Comparison of ENCODE assay signal across 27 cellular contexts in genomic region chr1:199283814-199284213, GRCh38.
DNase-seq lines count a peak whose midpoint lies in the region; ATAC-seq, FAIRE-seq and TF ChIP-seq lines count a peak whose summit lies in the region.
"Had no signal": no experiment of that assay in that cellular context is flagged by ENCODE, and none has a peak within 500 bp of the region (broad histone marks: within the 10 kb centered on the region; RNA-seq: fewer than 3 reads in every experiment).

No MANE protein-coding gene starts in this region.

- no peaks in the 10 kb centered on the region for H3K9me1 ChIP-seq in keratinocyte (ENCODE audit: control insufficient read depth, extremely low read depth, insufficient read depth, low read length)

- no peak for FAIRE-seq in keratinocyte (lab: Jason Lieb, UNC)
- FAIRE-seq: A549 had no signal

- no peak overlapping the region for H2BK15ac ChIP-seq in H9 (ENCODE audit: low read depth, low read length)

- no peak overlapping the region for H4K5ac ChIP-seq in H9 (ENCODE audit: insufficient read length, low read depth, low read length)

- H4K20me1 ChIP-seq in BLaER1, result no peaks in the 10 kb centered on the region
- H4K20me1 ChIP-seq in keratinocyte (ENCODE audit: control insufficient read depth, extremely low read depth, insufficient read depth, low read length), result no peaks in the 10 kb centered on the region
- H4K20me1 ChIP-seq in H9 (ENCODE audit: control insufficient read depth, insufficient read depth, insufficient read length), result no peaks in the 10 kb centered on the region

- H3K56ac ChIP-seq in H9 (ENCODE audit: insufficient read length, low read depth, low read length), result no peak overlapping the region

- no peak overlapping the region for H3K23ac ChIP-seq in H9 (ENCODE audit: insufficient read length, low read depth, low read length)

- no peak for TF ChIP-seq CTCF in keratinocyte (optimal IDR thresholded peaks at IDR 0.05 in 1 of 3, IDR thresholded peaks at IDR 0.05 in 1 of 3, conservative IDR thresholded peaks at IDR 0.05 in 1 of 3; ENCODE audit: extremely low read depth in 1 of 3, insufficient read depth in 2 of 3, low read length in 3 of 3)
- no peak for TF ChIP-seq CTCF in H9 (conservative IDR thresholded peaks at IDR 0.05)

- H3K23me2 ChIP-seq in H9 (ENCODE audit: insufficient read length, low read depth, low read length, poor library complexity, severe bottlenecking), result no peaks in the 10 kb centered on the region

- peak overlapping the region; percentile 40 for H2AFZ ChIP-seq in keratinocyte (ENCODE audit: control insufficient read depth, low read length)
- H2AFZ ChIP-seq in H9 (ENCODE audit: low read length), result no peak overlapping the region

- H4K8ac ChIP-seq in H9 (replicated peaks; ENCODE audit: insufficient read length, low read depth, low read length), result no peak overlapping the region

- no peaks in the 10 kb centered on the region for H3K79me2 ChIP-seq in keratinocyte (ENCODE audit: control insufficient read depth, insufficient read depth, low read length)
- H3K79me2 ChIP-seq in H9 (ENCODE audit: insufficient read depth, low read length), result no peaks in the 10 kb centered on the region

- dilution Hi-C loops in keratinocyte (cut with MboI; ENCODE audit: extremely low pct_ligation_motif_present, low sequenced_read_pairs), result no loop called here

- H3K79me1 ChIP-seq in H9 (ENCODE audit: insufficient read depth, low read depth, low read length, poor library complexity, severe bottlenecking), result no peaks in the 10 kb centered on the region

- no peak overlapping the region for H2BK120ac ChIP-seq in H9 (ENCODE audit: low read depth, low read length, poor library complexity, severe bottlenecking)

- H3K36me3 ChIP-seq in BLaER1, result no peaks in the 10 kb centered on the region
- H3K36me3 ChIP-seq in SK-N-MC (ENCODE audit: insufficient read depth, low read length), result no peaks in the 10 kb centered on the region
- H3K36me3 ChIP-seq in keratinocyte (ENCODE audit: control insufficient read depth in 2 of 2, extremely low read depth in 1 of 2, insufficient read depth in 2 of 2, low read length in 2 of 2), result no peaks in the 10 kb centered on the region
- H3K36me3 ChIP-seq: MG63, upper lobe of left lung had no signal

- H2BK5ac ChIP-seq in H9 (ENCODE audit: insufficient read length, low read length), result no peak overlapping the region

- H3K4me3 ChIP-seq in BLaER1, result no peak overlapping the region
- H3K4me3 ChIP-seq in Jurkat, Clone E6-1 (ENCODE audit: low read length), result no peak overlapping the region
- H3K4me3 ChIP-seq in SK-N-MC, result no peak overlapping the region
- no peak overlapping the region for H3K4me3 ChIP-seq in keratinocyte (ENCODE audit: control insufficient read depth in 2 of 3, extremely low read depth in 1 of 3, insufficient read depth in 2 of 3, low read depth in 1 of 3, low read length in 3 of 3)
- H3K4me3 ChIP-seq: A549, MG63, upper lobe of left lung had no signal

- H3K9ac ChIP-seq in BLaER1 (no peak overlapping the region), SK-N-MC (ENCODE audit: insufficient read length) (no peak overlapping the region), keratinocyte (ENCODE audit: control insufficient read depth, extremely low read depth, insufficient read depth, low read length) (no peak overlapping the region), H9 (ENCODE audit: extremely low read depth, insufficient read length, low read length) (no peak overlapping the region)

- H3K36me3 Mint-ChIP-seq in H9 (ENCODE audit: insufficient read depth in 1 of 3, low read depth in 3 of 3), result no peaks in the 10 kb centered on the region
- H3K36me3 Mint-ChIP-seq: activated CD8-positive, alpha-beta memory T cell treated with anti-CD3 and anti-CD28 coated beads, Interleukin-2, amount 10 ng/mL, durations not matched to agents 7 days and 5 days; activated naive CD4-positive, alpha-beta T cell treated with anti-CD3 and anti-CD28 coated beads, Interleukin-2, amount 10 ng/mL, durations not matched to agents 7 days and 5 days had no signal

- H4K91ac ChIP-seq in H9 (ENCODE audit: insufficient read length, low read depth, low read length), result no peak overlapping the region

- H3K14ac ChIP-seq in H9 (ENCODE audit: insufficient read depth, low read length), result no peak overlapping the region

- H3K4me3 Mint-ChIP-seq in H9, result no peak overlapping the region
- H3K4me3 Mint-ChIP-seq: activated CD8-positive, alpha-beta memory T cell treated with anti-CD3 and anti-CD28 coated beads, Interleukin-2, amount 10 ng/mL, durations not matched to agents 7 days and 5 days; activated naive CD4-positive, alpha-beta T cell treated with anti-CD3 and anti-CD28 coated beads, Interleukin-2, amount 10 ng/mL, durations not matched to agents 7 days and 5 days; HFFc6 had no signal

- no peak overlapping the region for H3K4ac ChIP-seq in H9 (ENCODE audit: low read depth, low read length)

- H3K4me1 Mint-ChIP-seq in H9, result no peaks in the 10 kb centered on the region
- H3K4me1 Mint-ChIP-seq: activated naive CD4-positive, alpha-beta T cell treated with anti-CD3 and anti-CD28 coated beads, Interleukin-2, amount 10 ng/mL, durations not matched to agents 7 days and 5 days had no signal

- no peaks in the 10 kb centered on the region for H3K9me3 ChIP-seq in BLaER1
- H3K9me3 ChIP-seq in SK-N-MC (ENCODE audit: low read depth, low read length), result no peaks in the 10 kb centered on the region
- H3K9me3 ChIP-seq in keratinocyte (ENCODE audit: control insufficient read depth, low read depth, low read length), result no peaks in the 10 kb centered on the region
- H3K9me3 ChIP-seq in H9 (ENCODE audit: control insufficient read depth, low read depth, low read length), result no peaks in the 10 kb centered on the region
- H3K9me3 ChIP-seq: A549, MG63, upper lobe of left lung had no signal

- H2AK5ac ChIP-seq in H9 (ENCODE audit: insufficient read length, low read length), result no peak overlapping the region

- no peak overlapping the region for H3K27ac Mint-ChIP-seq in H9
- H3K27ac Mint-ChIP-seq: activated CD8-positive, alpha-beta memory T cell treated with anti-CD3 and anti-CD28 coated beads, Interleukin-2, amount 10 ng/mL, durations not matched to agents 7 days and 5 days; activated naive CD4-positive, alpha-beta T cell treated with anti-CD3 and anti-CD28 coated beads, Interleukin-2, amount 10 ng/mL, durations not matched to agents 7 days and 5 days; naive B cell had no signal

- H3K4me1 ChIP-seq in BLaER1, result peaks cover 27% of the 10 kb centered on the region
- no peaks in the 10 kb centered on the region for H3K4me1 ChIP-seq in keratinocyte (ENCODE audit: control insufficient read depth, extremely low read depth, insufficient read depth, low read length)
- H3K4me1 ChIP-seq in H9 (ENCODE audit: insufficient read depth, low read length), result no peaks in the 10 kb centered on the region
- H3K4me1 ChIP-seq: A549, upper lobe of left lung had no signal

- no peak overlapping the region for H3T11ph ChIP-seq in H9 (ENCODE audit: low read length)

- no peak overlapping the region for H2BK20ac ChIP-seq in H9 (ENCODE audit: low read depth, low read length, poor library complexity, severe bottlenecking)

- no peak overlapping the region for H2BK12ac ChIP-seq in H9 (ENCODE audit: insufficient read length, low read depth, low read length)

- intact Hi-C loops in posterior vena cava (cut with DNase I), result no loop called here

- peak; percentile 62 for DNase-seq in Jurkat, Clone E6-1 (ENCODE audit: low read depth, low spot score)
- DNase-seq in SK-N-MC (ENCODE audit: low read depth, low spot score) (no peak), keratinocyte (ENCODE audit: low read depth, low spot score) (no peak), posterior vena cava (ENCODE audit: low spot score) (no peak), NCI-H1105 treated with DMSO at 0.1 percent for 48 hours (lab: John Stamatoyannopoulos, UW) (no peak), H9 (no peak)
- DNase-seq: activated CD4-positive, alpha-beta T cell treated with anti-CD3 and anti-CD28 coated beads, Interleukin-2, amount 50 U/mL, for 1 hour; activated CD8-positive, alpha-beta memory T cell treated with anti-CD3 and anti-CD28 coated beads, Interleukin-2, amount 10 ng/mL, durations not matched to agents 7 days and 5 days; activated naive CD4-positive, alpha-beta T cell treated with anti-CD3 and anti-CD28 coated beads, Interleukin-2, amount 10 ng/mL, durations not matched to agents 7 days and 5 days; amniotic stem cell; Calu3; central memory CD4-positive, alpha-beta T cell; EL; HFFc6; mesenchymal stem cell; MG63; naive B cell; NCI-H146; NCI-H2171; NCI-H524; stimulated activated CD4-positive, alpha-beta T cell treated with anti-CD3 and anti-CD28 coated beads, Interleukin-1b, Interleukin-23, amount 100 ng/mL, for 48 hours; T-helper 9 cell; upper lobe of left lung had no signal

- no peak overlapping the region for H3K18ac ChIP-seq in H9 (ENCODE audit: insufficient read length, low read depth, low read length)

- H3K9me3 Mint-ChIP-seq in H9, result no peaks in the 10 kb centered on the region
- H3K9me3 Mint-ChIP-seq: activated naive CD4-positive, alpha-beta T cell treated with anti-CD3 and anti-CD28 coated beads, Interleukin-2, amount 10 ng/mL, durations not matched to agents 7 days and 5 days; HFFc6 had no signal

- H3K27ac ChIP-seq in BLaER1 (no peak overlapping the region), SK-N-MC (peak overlapping the region; percentile 34; the same call in 1 of the 2 replicates), keratinocyte (ENCODE audit: control insufficient read depth, insufficient read depth, low read length) (no peak overlapping the region), H9 (ENCODE audit: insufficient read length, low read depth, low read length) (no peak overlapping the region)
- H3K27ac ChIP-seq: A549, upper lobe of left lung had no signal

- ATAC-seq in HG03095 (IDR thresholded peaks at IDR 0.05; ENCODE audit: unreplicated experiment), result no peak
- ATAC-seq: A549; activated CD8-positive, alpha-beta memory T cell treated with anti-CD3 and anti-CD28 coated beads, Interleukin-2, amount 10 ng/mL, durations not matched to agents 7 days and 5 days; SK-N-SH treated with all-trans-retinoic acid at 6 μM for 48 hours had no signal

- H3K4me2 ChIP-seq in BLaER1 (peak overlapping the region; percentile 50), keratinocyte (ENCODE audit: control insufficient read depth, extremely low read depth, insufficient read depth, low read depth, low read length) (no peak overlapping the region), H9 (ENCODE audit: insufficient read depth, insufficient read length, low read length) (no peak overlapping the region)
- H3K4me2 ChIP-seq: A549 had no signal

- no peaks in the 10 kb centered on the region for H3K27me3 Mint-ChIP-seq in H9 (ENCODE audit: low read depth)
- H3K27me3 Mint-ChIP-seq: naive B cell had no signal

- H3K27me3 ChIP-seq in BLaER1 (no peaks in the 10 kb centered on the region), keratinocyte (ENCODE audit: control insufficient read depth, extremely low read depth, insufficient read depth, low read length) (no peaks in the 10 kb centered on the region), H9 (ENCODE audit: insufficient read depth, low read length) (no peaks in the 10 kb centered on the region)
- H3K27me3 ChIP-seq: MG63, upper lobe of left lung had no signal

- no CpG with 5 or more reads among the region's 3 CpGs for WGBS in H9 (ENCODE audit: extremely low coverage, insufficient read length, low lambda C conversion rate)
